In genomic region chr1:50967416-50968020, GRCh38 we compare ENCODE assay signal across 7 cellular contexts. TPM values are rescaled to one million over a fixed set of nuclear protein-coding genes. Genes with fewer than 3 reads are reported as not detected.
DNase-seq lines count a peak whose midpoint lies in the region; ATAC-seq, FAIRE-seq and TF ChIP-seq lines count a peak whose summit lies in the region.

No MANE protein-coding gene starts in this region.

- no peak overlapping the region for H3K27ac Mint-ChIP-seq in activated naive CD8-positive, alpha-beta T cell

- intact Hi-C loops in kidney (cut with DNase I) (no loop called here), posterior vena cava (cut with DNase I) (no loop called here)

- H3K36me3 ChIP-seq in DND-41 (ENCODE audit: insufficient read depth, low read length) (peaks cover 16% of the 10 kb centered on the region), kidney (ENCODE audit: control insufficient read depth in 1 of 2, insufficient read depth in 2 of 2, low read length in 2 of 2) (no peaks in the 10 kb centered on the region), thoracic aorta (no peaks in the 10 kb centered on the region)

- peaks cover 27% of the 10 kb centered on the region for H3K4me1 Mint-ChIP-seq in activated naive CD8-positive, alpha-beta T cell (ENCODE audit: low read depth)

- H3K4me2 ChIP-seq in DND-41 (ENCODE audit: insufficient read depth, low read length): peak overlapping the region; percentile 70

- TF ChIP-seq CTCF in DND-41 (IDR thresholded peaks at IDR 0.05; ENCODE audit: borderline replicate concordance, extremely low read depth, low read length, poor library complexity, severe bottlenecking) (no peak), kidney (IDR thresholded peaks at IDR 0.05; ENCODE audit: borderline replicate concordance, extremely low read depth, insufficient read depth) (no peak), thoracic aorta (IDR thresholded peaks at IDR 0.05) (no peak)

- DNase-seq in DND-41 (no peak), HuH-7.5 (ENCODE audit: low spot score) (peak; percentile 9), kidney (no peak), thoracic aorta (ENCODE audit: low spot score) (no peak), posterior vena cava (ENCODE audit: low spot score) (no peak), GM19238 (ENCODE audit: insufficient read length, low spot score) (no peak)

- ATAC-seq in DND-41 (ENCODE audit: insufficient read depth, low read depth) (no peak), thoracic aorta (ENCODE audit: insufficient number of reproducible peaks, low FRiP score, low read depth) (no peak)

- H4K20me1 ChIP-seq in DND-41 (ENCODE audit: insufficient read depth, low read length): peaks cover 16% of the 10 kb centered on the region

- H3K79me2 ChIP-seq in DND-41 (ENCODE audit: insufficient read depth, low read length): peaks cover 63% of the 10 kb centered on the region

- peak overlapping the region; percentile 96 for H3K4me3 Mint-ChIP-seq in activated naive CD8-positive, alpha-beta T cell

- H3K27me3 ChIP-seq in DND-41 (ENCODE audit: insufficient read depth, low read length, poor library complexity) (no peaks in the 10 kb centered on the region), thoracic aorta (replicated peaks; ENCODE audit: insufficient read depth) (no peaks in the 10 kb centered on the region)

- H3K36me3 Mint-ChIP-seq in activated naive CD8-positive, alpha-beta T cell: no peaks in the 10 kb centered on the region

- no peaks in the 10 kb centered on the region for H3K9me3 Mint-ChIP-seq in activated naive CD8-positive, alpha-beta T cell (ENCODE audit: low read depth)

- H3K9me3 ChIP-seq in DND-41 (ENCODE audit: insufficient read depth, low read length, severe bottlenecking) (no peaks in the 10 kb centered on the region), kidney (ENCODE audit: control insufficient read depth in 1 of 2, low read length in 2 of 2) (no peaks in the 10 kb centered on the region), thoracic aorta (no peaks in the 10 kb centered on the region)

- peak overlapping the region; percentile 94 for H3K27ac ChIP-seq in DND-41 (ENCODE audit: low read length)
- peak overlapping the region; percentile 95 to 98 for H3K27ac ChIP-seq in kidney (ENCODE audit: low read depth in 2 of 2, low read length in 2 of 2)
- peak overlapping the region; percentile 95 to 97 for H3K27ac ChIP-seq in thoracic aorta

- H3K9ac ChIP-seq in DND-41 (ENCODE audit: low read depth, low read length) (peak overlapping the region; percentile 100), kidney (ENCODE audit: low read length in 2 of 2) (peak overlapping the region; percentile 57 to 73)

- peaks cover 4% of the 10 kb centered on the region for H3K27me3 Mint-ChIP-seq in activated naive CD8-positive, alpha-beta T cell

- H3K4me1 ChIP-seq in DND-41 (ENCODE audit: insufficient read depth, low read length): peaks cover 18% of the 10 kb centered on the region
- peaks cover 0 to 5% of the 10 kb centered on the region in 2 donors for H3K4me1 ChIP-seq in kidney (ENCODE audit: control insufficient read depth in 1 of 2, insufficient read depth in 1 of 2, low read depth in 1 of 2, low read length in 2 of 2)
- H3K4me1 ChIP-seq in thoracic aorta (ENCODE audit: control insufficient read depth in 1 of 2, low read depth in 2 of 2): peaks cover 0 to 14% of the 10 kb centered on the region in 2 donors

- no peak for FAIRE-seq in kidney (lab: Jason Lieb, UNC)

- peak overlapping the region; percentile 41 for H2AFZ ChIP-seq in DND-41 (ENCODE audit: low read depth, low read length)

- H3K4me3 ChIP-seq in DND-41 (ENCODE audit: low read depth in 1 of 2, low read length in 2 of 2): peak overlapping the region; percentile 65 to 97
- H3K4me3 ChIP-seq in kidney (ENCODE audit: low read length in 2 of 2): peak overlapping the region; percentile 71 to 83
- H3K4me3 ChIP-seq in thoracic aorta: peak overlapping the region; percentile 86

RNA-seq across cellular contexts. Expression of gene CDKN2C, which starts 2.5 kb away (rescaled TPM):
- 12.5 TPM for total RNA-seq in kidney
- 16.6 TPM for polyA plus RNA-seq in kidney (ENCODE audit: insufficient read depth, low read depth, low replicate concordance)
- 10 to 100 TPM; 10.3 to 12.6 TPM for total RNA-seq in thoracic aorta
- total RNA-seq in posterior vena cava: 10 to 100 TPM; 11.2 to 20.5 TPM

RNA-seq across cellular contexts. Expression of gene FAF1, which starts 7.5 kb away (rescaled TPM):
- total RNA-seq in kidney: 72.8 TPM
- 50.1 TPM for polyA plus RNA-seq in kidney (ENCODE audit: insufficient read depth, low read depth, low replicate concordance)
- 10 to 100 TPM; 25.5 to 68.6 TPM for total RNA-seq in thoracic aorta
- 10 to 100 TPM; 55.3 to 64.2 TPM for total RNA-seq in posterior vena cava
